In the genomic region with DNA sequence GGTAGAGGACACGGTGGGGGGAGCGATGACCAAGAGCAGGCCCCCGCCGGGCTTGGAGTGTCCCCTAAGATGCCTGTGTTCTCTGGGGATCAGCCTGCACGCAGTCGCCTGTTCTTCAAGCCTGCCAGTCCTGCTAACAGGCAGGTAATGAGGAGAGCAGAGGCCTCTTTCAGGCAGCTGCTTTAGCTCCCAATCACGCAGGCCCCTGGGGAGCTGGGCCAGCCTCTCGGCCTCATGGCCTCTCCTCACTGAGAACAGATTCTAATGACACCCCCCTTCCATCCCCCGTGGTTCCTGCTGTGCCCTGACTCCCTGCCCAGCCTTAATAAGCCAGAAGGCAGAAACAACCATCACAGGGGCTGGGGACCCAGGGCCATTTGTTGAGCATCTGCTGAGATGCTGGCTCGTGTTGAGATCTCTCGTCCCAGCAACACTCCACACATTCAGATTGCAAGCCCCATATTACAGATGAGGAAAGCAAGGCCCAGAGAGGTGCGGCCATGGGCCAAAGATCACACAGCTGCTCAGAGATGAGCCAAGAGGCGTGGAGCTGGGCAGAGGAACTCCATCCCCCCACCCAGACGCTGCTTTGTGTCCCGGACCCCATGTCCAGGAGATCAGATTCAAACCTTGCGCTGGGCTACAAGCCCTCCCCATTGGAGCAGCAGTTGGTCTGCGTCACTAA, we compare ENCODE assay signal across 11 cellular contexts.
DNase-seq lines count a peak whose midpoint lies in the region; ATAC-seq and TF ChIP-seq lines count a peak whose summit lies in the region.
"Had no signal": no experiment of that assay in that cellular context is flagged by ENCODE, and none has a peak within 500 bp of the region (broad histone marks: within the 10 kb centered on the region; RNA-seq: fewer than 3 reads in every experiment).

No MANE protein-coding gene starts in this region.

- H3K36me3 ChIP-seq in heart left ventricle (no peaks in the 10 kb centered on the region), uterus (no peaks in the 10 kb centered on the region)

- WGBS in heart left ventricle, 4 donors: 63 to 71% (median 64%) methylated on average over 14 to 17 of the region's 17 CpGs

- peak overlapping the region; percentile 45 for H3K4me3 Mint-ChIP-seq in T-helper 2 cell treated with Interferon-gamma antibody and Interleukin-4, amounts not matched to agents 5 μg/mL and 100 μg/mL, for 36 hours
- peak overlapping the region; percentile 44 for H3K4me3 Mint-ChIP-seq in activated T-helper 17 cell treated with anti-CD3 and anti-CD28 coated beads, Interleukin-2, amount 50 U/mL, for 72 hours
- H3K4me3 Mint-ChIP-seq in progenitor cell of endocrine pancreas (ENCODE audit: low read depth): peak overlapping the region; percentile 51
- H3K4me3 Mint-ChIP-seq: central memory CD8-positive, alpha-beta T cell had no signal

- H3K36me3 Mint-ChIP-seq in T-helper 2 cell treated with Interferon-gamma antibody and Interleukin-4, amounts not matched to agents 5 μg/mL and 100 μg/mL, for 36 hours (ENCODE audit: low read depth): no peaks in the 10 kb centered on the region
- no peaks in the 10 kb centered on the region for H3K36me3 Mint-ChIP-seq in activated T-helper 17 cell treated with anti-CD3 and anti-CD28 coated beads, Interleukin-2, amount 50 U/mL, for 72 hours (ENCODE audit: low read depth)
- H3K36me3 Mint-ChIP-seq in progenitor cell of endocrine pancreas (ENCODE audit: insufficient read depth): no peaks in the 10 kb centered on the region

- TF ChIP-seq CTCF in progenitor cell of endocrine pancreas (IDR thresholded peaks at IDR 0.05; ENCODE audit: unreplicated experiment): no peak
- no peak for TF ChIP-seq CTCF in heart left ventricle (IDR thresholded peaks at IDR 0.05)
- TF ChIP-seq CTCF in uterus (IDR thresholded peaks at IDR 0.05): no peak

- H3K9me3 Mint-ChIP-seq in T-helper 2 cell treated with Interferon-gamma antibody and Interleukin-4, amounts not matched to agents 5 μg/mL and 100 μg/mL, for 36 hours: no peaks in the 10 kb centered on the region
- no peaks in the 10 kb centered on the region for H3K9me3 Mint-ChIP-seq in activated T-helper 17 cell treated with anti-CD3 and anti-CD28 coated beads, Interleukin-2, amount 50 U/mL, for 72 hours
- H3K9me3 Mint-ChIP-seq in progenitor cell of endocrine pancreas (ENCODE audit: low read depth): no peaks in the 10 kb centered on the region
- H3K9me3 Mint-ChIP-seq: central memory CD8-positive, alpha-beta T cell had no signal

- H3K9me3 ChIP-seq in heart left ventricle (no peaks in the 10 kb centered on the region), uterus (no peaks in the 10 kb centered on the region)

- ATAC-seq in activated T-helper 17 cell treated with anti-CD3 and anti-CD28 coated beads, Interleukin-2, amount 50 U/mL, for 72 hours (replicated peaks): no peak
- ATAC-seq in HG02759 (IDR thresholded peaks at IDR 0.05; ENCODE audit: unreplicated experiment) (no peak), heart left ventricle (no peak)

- intact Hi-C loops in heart left ventricle (cut with DNase I): loop anchor here (1.0 to 10.0 kb wide), 17 partner anchors 73 to 371 kb away; partner anchors contain the start of gene CASZ1 (in 2 of the 10)
- intact Hi-C loops in uterus (cut with DNase I; ENCODE audit: low total_unique reads): loop anchor here (5.0 kb wide), 1 partner anchor 361 kb away; no protein-coding TSS in a partner anchor

- H3K27me3 ChIP-seq in heart left ventricle (peaks cover 0 to 63% (median 13%) of the 10 kb centered on the region in 9 donors), uterus (no peaks in the 10 kb centered on the region)

- H3K4me3 ChIP-seq in heart left ventricle: no peak overlapping the region
- H3K4me3 ChIP-seq in uterus: no peak overlapping the region

- H3K4me1 ChIP-seq in heart left ventricle (peaks cover 0 to 28% (median 13%) of the 10 kb centered on the region in 12 donors), uterus (peaks cover 0 to 12% of the 10 kb centered on the region in 2 donors)

- H3K27ac ChIP-seq in heart left ventricle (no peak overlapping the region), uterus (no peak overlapping the region)

- H3K27me3 Mint-ChIP-seq in T-helper 2 cell treated with Interferon-gamma antibody and Interleukin-4, amounts not matched to agents 5 μg/mL and 100 μg/mL, for 36 hours (ENCODE audit: low read depth): peaks cover 55% of the 10 kb centered on the region
- H3K27me3 Mint-ChIP-seq in activated T-helper 17 cell treated with anti-CD3 and anti-CD28 coated beads, Interleukin-2, amount 50 U/mL, for 72 hours: peaks cover 56% of the 10 kb centered on the region
- H3K27me3 Mint-ChIP-seq in progenitor cell of endocrine pancreas: peaks cover 35% of the 10 kb centered on the region

- H3K4me1 Mint-ChIP-seq in T-helper 2 cell treated with Interferon-gamma antibody and Interleukin-4, amounts not matched to agents 5 μg/mL and 100 μg/mL, for 36 hours (ENCODE audit: low read depth): peaks cover 10% of the 10 kb centered on the region
- no peaks in the 10 kb centered on the region for H3K4me1 Mint-ChIP-seq in activated T-helper 17 cell treated with anti-CD3 and anti-CD28 coated beads, Interleukin-2, amount 50 U/mL, for 72 hours
- H3K4me1 Mint-ChIP-seq in progenitor cell of endocrine pancreas (ENCODE audit: low read depth): peaks cover 37% of the 10 kb centered on the region

- no peak for DNase-seq in T-helper 2 cell treated with Interferon-gamma antibody and Interleukin-4, amounts not matched to agents 5 μg/mL and 100 μg/mL, for 36 hours (ENCODE audit: low spot score)
- DNase-seq in T-helper 2 cell: no peak
- peak; percentile 65 for DNase-seq in NCI-H2081 treated with DMSO at 0.1 percent for 48 hours (lab: John Stamatoyannopoulos, UW)
- DNase-seq in progenitor cell of endocrine pancreas (ENCODE audit: low spot score, unreplicated experiment): no peak
- no peak for DNase-seq in heart left ventricle
- DNase-seq in uterus: no peak
- DNase-seq: MM.1S, SW 1271 had no signal

- H3K27ac Mint-ChIP-seq in T-helper 2 cell treated with Interferon-gamma antibody and Interleukin-4, amounts not matched to agents 5 μg/mL and 100 μg/mL, for 36 hours: no peak overlapping the region
- no peak overlapping the region for H3K27ac Mint-ChIP-seq in activated T-helper 17 cell treated with anti-CD3 and anti-CD28 coated beads, Interleukin-2, amount 50 U/mL, for 72 hours
- H3K27ac Mint-ChIP-seq in progenitor cell of endocrine pancreas: peak overlapping the region; percentile 90

- TF ChIP-seq POLR2A in heart left ventricle (IDR thresholded peaks at IDR 0.05): no peak
- TF ChIP-seq POLR2A in uterus (IDR thresholded peaks at IDR 0.05): no peak
